In the genomic region with DNA sequence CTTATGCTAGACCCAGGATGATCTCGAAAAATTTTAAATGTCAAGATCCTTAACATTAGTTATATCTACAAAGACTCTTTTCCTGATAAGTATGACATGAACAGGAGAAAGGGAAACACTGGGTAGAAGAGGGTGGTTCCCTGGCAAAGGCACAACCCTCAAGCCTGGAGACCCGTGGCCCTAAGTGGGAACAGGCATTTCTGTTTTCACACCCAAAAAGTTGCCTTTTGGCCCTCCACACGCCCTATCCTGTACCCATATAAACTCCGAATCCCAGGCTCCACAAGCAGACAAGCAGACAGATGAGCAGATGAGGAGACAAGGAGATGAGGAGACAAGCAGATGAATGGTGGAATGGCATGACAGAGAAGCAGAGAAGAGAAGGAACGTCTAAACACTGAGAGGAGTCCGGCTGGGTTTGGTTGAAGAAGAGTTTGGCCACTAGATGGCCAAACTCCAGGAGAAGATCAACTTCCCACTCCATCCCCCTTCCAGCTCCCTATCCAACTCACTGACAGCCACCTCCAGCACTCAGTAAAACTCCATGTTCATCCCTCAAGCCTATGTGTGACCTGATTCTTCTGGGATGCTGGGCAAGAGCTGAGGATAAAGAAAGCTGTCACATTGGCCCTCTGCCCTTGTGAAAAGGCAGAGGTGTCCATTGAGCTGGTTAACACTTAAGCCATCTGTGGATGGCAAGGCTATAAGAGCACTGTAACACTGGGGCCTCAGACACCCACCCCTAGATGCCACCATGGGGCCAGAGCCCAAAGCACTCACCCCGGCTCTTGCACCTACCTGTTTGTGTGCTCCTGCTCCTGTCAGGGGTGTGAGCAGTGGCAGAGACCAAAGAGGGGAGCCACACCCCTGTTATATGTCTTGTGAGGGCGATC, we compare ENCODE assay signal across 17 cellular contexts.
A peak's percentile ranks its signal among the peaks of the same experiment; 100 is the strongest.
DNase-seq lines count a peak whose midpoint lies in the region; TF ChIP-seq lines count a peak whose summit lies in the region.
"Had no signal": no experiment of that assay in that cellular context is flagged by ENCODE, and none has a peak within 500 bp of the region (broad histone marks: within the 10 kb centered on the region; RNA-seq: fewer than 3 reads in every experiment).

No MANE protein-coding gene starts in this region.

- no peaks in the 10 kb centered on the region; the same call in 1 of the 2 replicates for H3K27me3 ChIP-seq in GM06990 (replicated peaks; ENCODE audit: control insufficient read depth, insufficient read depth, low read length)
- H3K27me3 ChIP-seq in osteoblast (ENCODE audit: insufficient read depth, low read length), result peaks cover 3% of the 10 kb centered on the region
- H3K27me3 ChIP-seq: testis had no signal

- H3K79me2 ChIP-seq in osteoblast (ENCODE audit: insufficient read depth, low read length), result no peaks in the 10 kb centered on the region
- H3K79me2 ChIP-seq: parathyroid adenoma had no signal

- no peak overlapping the region for H3K4me2 ChIP-seq in osteoblast (ENCODE audit: insufficient read depth, low read length)

- peak; percentile 31 for TF ChIP-seq CTCF in GM06990 (IDR thresholded peaks at IDR 0.05; ENCODE audit: insufficient read depth, low read length, poor library complexity, severe bottlenecking)
- peak; percentile 6 for TF ChIP-seq CTCF in astrocyte of the spinal cord (IDR thresholded peaks at IDR 0.05; ENCODE audit: low read depth, low read length)
- TF ChIP-seq CTCF in osteoblast (IDR thresholded peaks at IDR 0.05; ENCODE audit: extremely low read depth, low read depth, low read length), result peak; percentile 8

- DNase-seq in GM06990 (ENCODE audit: extremely low read depth, insufficient read length) (no peak), HT-29 (ENCODE audit: low spot score) (peak; percentile 31), astrocyte of the spinal cord (ENCODE audit: low read depth, low spot score) (no peak), osteoblast (ENCODE audit: insufficient read length, low spot score, missing footprints) (no peak), NK-92 (lab: John Stamatoyannopoulos, UW; ENCODE audit: unreplicated experiment) (no peak), kidney glomerular epithelial cell (lab: John Stamatoyannopoulos, UW) (no peak), NCI-H226 (no peak)
- DNase-seq: activated CD8-positive, alpha-beta memory T cell treated with anti-CD3 and anti-CD28 coated beads for 24 hours; C1 segment of cervical spinal cord; DND-41; MV-4-11; NCI-H2029 treated with DMSO at 0.1 percent for 48 hours; NCI-H524; testis had no signal

- H3K27ac ChIP-seq in osteoblast (ENCODE audit: low read depth, low read length), result no peak overlapping the region
- H3K27ac ChIP-seq: parathyroid adenoma, skin epidermis, testis, VCaP had no signal

- in situ Hi-C loops in astrocyte of the spinal cord (cut with HindIII; ENCODE audit: low sequenced_read_pairs), result no loop called here

- H3K9me3 ChIP-seq in osteoblast (ENCODE audit: low read depth, low read length), result peaks cover 2% of the 10 kb centered on the region
- H3K9me3 ChIP-seq: testis had no signal

- no peaks in the 10 kb centered on the region for H4K20me1 ChIP-seq in osteoblast (ENCODE audit: insufficient read depth, low read length)

- H3K36me3 ChIP-seq in GM06990 (ENCODE audit: control insufficient read depth, insufficient read depth, low read length), result no peaks in the 10 kb centered on the region
- no peaks in the 10 kb centered on the region for H3K36me3 ChIP-seq in osteoblast (ENCODE audit: insufficient read depth, low read length)

- H2AFZ ChIP-seq in osteoblast (ENCODE audit: low read length), result no peak overlapping the region
- H2AFZ ChIP-seq: parathyroid adenoma had no signal

- no peaks in the 10 kb centered on the region for H3K4me1 ChIP-seq in osteoblast (ENCODE audit: insufficient read depth, low read length)

- H3K4me3 ChIP-seq in GM06990 (replicated peaks; ENCODE audit: low read depth, low read length) (no peak overlapping the region), astrocyte of the spinal cord (ENCODE audit: low read depth, low read length) (no peak overlapping the region), osteoblast (ENCODE audit: insufficient read depth, low read length) (no peak overlapping the region)
- H3K4me3 ChIP-seq: skin epidermis, testis had no signal
